ENCODE assay signal across 9 cellular contexts in genomic region chr2:230924470-230925341, GRCh38. TPM values are rescaled to one million over a fixed set of nuclear protein-coding genes. Genes with fewer than 3 reads are reported as not detected.
DNase-seq lines count a peak whose midpoint lies in the region; ATAC-seq and TF ChIP-seq lines count a peak whose summit lies in the region.
"Had no signal": no experiment of that assay in that cellular context is flagged by ENCODE, and none has a peak within 500 bp of the region (broad histone marks: within the 10 kb centered on the region; RNA-seq: fewer than 3 reads in every experiment).

Gene GPR55, minus strand, starts transcription at chr2:230925242. Its CDS starts 14,280 bp downstream, at chr2:230910962.

- POLR2A ChIA-PET in PC-3 (lab: Charles Lee; ENCODE audit: unreplicated experiment): no interaction called here

- BruUV-seq in PC-3 (replicated peaks; lab: Mats Ljungman, UMichigan): no TSS peak

- H3K9me3 ChIP-seq in PC-3 (ENCODE audit: low read length): no peaks in the 10 kb centered on the region
- H3K9me3 ChIP-seq: ovary had no signal

- H3K36me3 ChIP-seq in PC-3 (ENCODE audit: low read depth, low read length): no peaks in the 10 kb centered on the region
- H3K36me3 ChIP-seq: ovary had no signal

- H3K27ac Mint-ChIP-seq in activated naive CD4-positive, alpha-beta T cell treated with anti-CD3 and anti-CD28 coated beads, Interleukin-2, amount 50 U/mL, for 72 hours: peak within 1 kb of the TSS; percentile 95 to 99
- H3K27ac Mint-ChIP-seq in neural crest cell (ENCODE audit: unreplicated experiment): no peak within 1 kb of the TSS

- peak; percentile 40 for ATAC-seq in HG02759 (IDR thresholded peaks at IDR 0.05; ENCODE audit: unreplicated experiment)
- no peak for ATAC-seq in PC-3
- ATAC-seq in activated naive CD4-positive, alpha-beta T cell treated with anti-CD3 and anti-CD28 coated beads, Interleukin-2, amount 50 U/mL, for 72 hours: peak; percentile 65 to 73

- no peak within 1 kb of the TSS for H3K4me3 ChIP-seq in PC-3 (ENCODE audit: low read length)
- H3K4me3 ChIP-seq: ovary had no signal

- H3K79me2 ChIP-seq in PC-3 (ENCODE audit: low read length): no peaks in the 10 kb centered on the region

- H3F3A ChIP-seq in PC-3 (ENCODE audit: low read length, unreplicated experiment): no peaks in the 10 kb centered on the region

- no peaks in the 10 kb centered on the region for H4K20me1 ChIP-seq in PC-3 (ENCODE audit: low read length)

- H3K4me1 ChIP-seq in PC-3 (ENCODE audit: insufficient read depth, low read length): no peaks in the 10 kb centered on the region

- H3K27ac ChIP-seq in PC-3 (ENCODE audit: low read length): no peak within 1 kb of the TSS
- H3K27ac ChIP-seq: ovary had no signal

- peaks cover 11% of the 10 kb centered on the region for H3K4me1 Mint-ChIP-seq in neural crest cell

- no peaks in the 10 kb centered on the region for H3K9me3 Mint-ChIP-seq in activated naive CD4-positive, alpha-beta T cell treated with anti-CD3 and anti-CD28 coated beads, Interleukin-2, amount 50 U/mL, for 72 hours
- no peaks in the 10 kb centered on the region for H3K9me3 Mint-ChIP-seq in neural crest cell

- H3K36me3 Mint-ChIP-seq in activated naive CD4-positive, alpha-beta T cell treated with anti-CD3 and anti-CD28 coated beads, Interleukin-2, amount 50 U/mL, for 72 hours: peaks cover 0 to 10% of the 10 kb centered on the region in 2 donors
- no peaks in the 10 kb centered on the region for H3K36me3 Mint-ChIP-seq in neural crest cell (ENCODE audit: low read depth)

- H3K27me3 ChIP-seq in PC-3 (ENCODE audit: low read length): peaks cover 1% of the 10 kb centered on the region; the same call in 1 of the 2 replicates
- H3K27me3 ChIP-seq: ovary had no signal

- CTCF ChIA-PET in PC-3 (lab: Charles Lee): no interaction called here

- intact Hi-C loops in PC-3 (cut with micrococcal nuclease): no loop called here

- H3K27me3 Mint-ChIP-seq in neural crest cell (ENCODE audit: low read depth): no peaks in the 10 kb centered on the region

- no peaks in the 10 kb centered on the region for H3K9me2 ChIP-seq in PC-3 (replicated peaks; ENCODE audit: low read length)

- H3K4me3 Mint-ChIP-seq in neural crest cell: no peak within 1 kb of the TSS

- TF ChIP-seq CTCF in PC-3 (conservative IDR thresholded peaks at IDR 0.05; ENCODE audit: low read depth, low read length): peak; percentile 26; the same call in 1 of the 2 replicates
- TF ChIP-seq CTCF in neural crest cell (conservative IDR thresholded peaks at IDR 0.05): peak; percentile 40

- H2AFZ ChIP-seq in PC-3 (ENCODE audit: low read length): no peak within 1 kb of the TSS

- no peak within 1 kb of the TSS for H3K9ac ChIP-seq in PC-3 (ENCODE audit: low read length)

- no peak within 1 kb of the TSS for H3K4me2 ChIP-seq in PC-3 (ENCODE audit: low read length)

- DNase-seq in DMS 273 (lab: John Stamatoyannopoulos, UW; ENCODE audit: unreplicated experiment): peak; percentile 12
- DNase-seq in DMS 273 treated with DMSO at 0.1 percent for 48 hours (lab: John Stamatoyannopoulos, UW): no peak
- no peak for DNase-seq in PC-3
- peak; percentile 61 to 92 for DNase-seq in activated naive CD4-positive, alpha-beta T cell treated with anti-CD3 and anti-CD28 coated beads, Interleukin-2, amount 50 U/mL, for 72 hours (ENCODE audit: low spot score in 2 of 2)
- DNase-seq in neural crest cell (ENCODE audit: low read depth, low spot score): no peak
- no peak for DNase-seq in cerebellar nuclear complex (lab: John Stamatoyannopoulos, UW)
- no peak for DNase-seq in NCI-H2107 treated with DMSO at 0.1 percent for 48 hours (lab: John Stamatoyannopoulos, UW; ENCODE audit: unreplicated experiment)

RNA-seq across cellular contexts. Expression of gene GPR55, which starts in this region (rescaled TPM):
- total RNA-seq in PC-3 (2014; rRNA removed): 0.07 and 0.81 TPM in 2 replicates
- total RNA-seq in activated naive CD4-positive, alpha-beta T cell treated with anti-CD3 and anti-CD28 coated beads, Interleukin-2, amount 50 U/mL, for 72 hours: 10 to 100 TPM in 1 of 2 donors, 1 to 10 TPM in 1; 2.6 to 12.1 TPM
- not detected in 2 replicates for total RNA-seq in neural crest cell

Comparison
In these comparisons a context has a peak if more than half of its experiments do, and no peak if none do; other contexts are left out.
1. DNase-seq: peak in DMS 273 (single experiment) and activated naive CD4-positive, alpha-beta T cell treated with anti-CD3 and anti-CD28 coated beads, Interleukin-2, amount 50 U/mL, for 72 hours (2 of 2); none in DMS 273 treated with DMSO at 0.1 percent for 48 hours (single experiment), PC-3 (single experiment), neural crest cell (single experiment), cerebellar nuclear complex (0 of 2) and NCI-H2107 treated with DMSO at 0.1 percent for 48 hours (single experiment).